In the genomic region with DNA sequence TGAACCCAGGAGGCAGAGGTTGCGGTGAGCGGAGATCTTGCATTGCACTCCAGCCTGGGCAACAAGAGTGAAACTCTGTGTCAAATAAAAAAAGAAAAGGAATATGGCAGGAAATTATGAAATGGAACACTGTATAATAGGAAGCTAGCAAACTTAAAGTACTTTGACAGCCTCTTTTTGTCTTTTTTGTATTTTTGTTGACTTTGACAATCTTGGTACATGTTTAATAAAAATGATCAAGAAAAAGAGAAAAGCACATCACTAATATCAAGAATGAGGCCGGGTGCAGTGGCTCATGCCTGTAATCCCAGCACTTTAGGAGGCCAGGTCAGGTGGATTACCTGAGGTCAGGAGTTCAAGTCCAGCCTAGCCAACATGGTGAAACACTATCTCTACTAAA, we compare ENCODE assay signal across 10 cellular contexts. TPM values are rescaled to one million over a fixed set of nuclear protein-coding genes. Genes with fewer than 3 reads are reported as not detected.
"Had no signal": no experiment of that assay in that cellular context is flagged by ENCODE, and none has a peak within 500 bp of the region (broad histone marks: within the 10 kb centered on the region; RNA-seq: fewer than 3 reads in every experiment).

No MANE protein-coding gene starts in this region.

- H3K27ac Mint-ChIP-seq: HFFc6, IgD-negative memory B cell had no signal

- H3K4me3 Mint-ChIP-seq: HFFc6, IgD-negative memory B cell had no signal

- H3K27me3 Mint-ChIP-seq: IgD-negative memory B cell had no signal

- H3K27ac ChIP-seq: GM23248 had no signal

- H3K4me3 ChIP-seq: GM23248, HAP-1 had no signal

- DNase-seq: GM23248, GOT3, H7, HFFc6, KG1 had no signal

- H2AFZ ChIP-seq: GM23248 had no signal

- FAIRE-seq: HTR-8/SVneo had no signal

- H3K9me3 ChIP-seq: HAP-1 had no signal

- ATAC-seq: HCT116 had no signal

- H3K9ac ChIP-seq: GM23248 had no signal

RNA-seq across cellular contexts. Expression of a gene that starts 5.5 kb away (rescaled TPM):
- total RNA-seq: H4 had no signal
